ENCODE assay signal across 8 cellular contexts in genomic region chr9:78298046-78298511, GRCh38. TPM values are rescaled to one million over a fixed set of nuclear protein-coding genes. Genes with fewer than 3 reads are reported as not detected.
A peak's percentile ranks its signal among the peaks of the same experiment; 100 is the strongest.
DNase-seq lines count a peak whose midpoint lies in the region; ATAC-seq and TF ChIP-seq lines count a peak whose summit lies in the region.

No MANE protein-coding gene starts in this region.

- no peak for DNase-seq in T-helper 2 cell treated with Interferon-gamma antibody and Interleukin-4, amounts not matched to agents 5 μg/mL and 100 μg/mL, for 36 hours (ENCODE audit: low spot score)
- DNase-seq in T-helper 2 cell (no peak), RWPE1 (ENCODE audit: low spot score) (peak; percentile 51), middle frontal gyrus (ENCODE audit: extremely low spot score, low spot score) (peak; percentile 26), upper lobe of left lung (no peak), NOMO-1 (lab: John Stamatoyannopoulos, UW; ENCODE audit: unreplicated experiment in 2 of 2) (no peak)

- peaks cover 44% of the 10 kb centered on the region for H3K4me1 Mint-ChIP-seq in T-helper 2 cell treated with Interferon-gamma antibody and Interleukin-4, amounts not matched to agents 5 μg/mL and 100 μg/mL, for 36 hours (ENCODE audit: low read depth)
- peaks cover 22% of the 10 kb centered on the region for H3K4me1 Mint-ChIP-seq in dendritic cell treated with granulocyte-macrophage colony-stimulating factor and Interleukin-4, amounts not matched to agents 40 ng/mL and 50 ng/mL, for 4 days (ENCODE audit: low read depth)

- H3K9me3 Mint-ChIP-seq in T-helper 2 cell treated with Interferon-gamma antibody and Interleukin-4, amounts not matched to agents 5 μg/mL and 100 μg/mL, for 36 hours, result no peaks in the 10 kb centered on the region
- H3K9me3 Mint-ChIP-seq in dendritic cell treated with granulocyte-macrophage colony-stimulating factor and Interleukin-4, amounts not matched to agents 40 ng/mL and 50 ng/mL, for 4 days, result no peaks in the 10 kb centered on the region

- CTCF ChIA-PET in RWPE1 (lab: Yijun Ruan, JAX), result interaction anchor here (0.5 to 2.0 kb wide), 4 partner anchors 30 to 319 kb away, joined by 3 to 6 read pairs (median 4); no protein-coding TSS in a partner anchor

- peak overlapping the region; percentile 88 for H3K4me3 Mint-ChIP-seq in T-helper 2 cell treated with Interferon-gamma antibody and Interleukin-4, amounts not matched to agents 5 μg/mL and 100 μg/mL, for 36 hours
- peak overlapping the region; percentile 78 for H3K4me3 Mint-ChIP-seq in dendritic cell treated with granulocyte-macrophage colony-stimulating factor and Interleukin-4, amounts not matched to agents 40 ng/mL and 50 ng/mL, for 4 days

- intact Hi-C loops in dendritic cell treated with granulocyte-macrophage colony-stimulating factor and Interleukin-4, amounts not matched to agents 40 ng/mL and 50 ng/mL, for 4 days (cut with micrococcal nuclease), result no loop called here

- H3K4me1 ChIP-seq in upper lobe of left lung, result peaks cover 22 to 30% (median 27%) of the 10 kb centered on the region in 4 donors

- H3K27ac ChIP-seq in RWPE1 (peak overlapping the region; percentile 98), upper lobe of left lung (no peak overlapping the region)

- TF ChIP-seq POLR2A in upper lobe of left lung (IDR thresholded peaks at IDR 0.05), result no peak

- H3K27ac Mint-ChIP-seq in T-helper 2 cell treated with Interferon-gamma antibody and Interleukin-4, amounts not matched to agents 5 μg/mL and 100 μg/mL, for 36 hours, result peak overlapping the region; percentile 81
- H3K27ac Mint-ChIP-seq in dendritic cell treated with granulocyte-macrophage colony-stimulating factor and Interleukin-4, amounts not matched to agents 40 ng/mL and 50 ng/mL, for 4 days, result no peak overlapping the region

- WGBS in upper lobe of left lung, 2 donors, result 7 to 9% methylated on average over 13 of the region's 13 CpGs

- ATAC-seq in upper lobe of left lung (ENCODE audit: low FRiP score in 2 of 2), result no peak
- ATAC-seq in esophagus mucosa, result no peak

- no peaks in the 10 kb centered on the region for H3K36me3 ChIP-seq in upper lobe of left lung

- TF ChIP-seq EP300 in upper lobe of left lung (IDR thresholded peaks at IDR 0.05), result no peak

- POLR2A ChIA-PET in RWPE1 (lab: Yijun Ruan, JAX; ENCODE audit: low non-redundant PET), result interaction anchor here (0.7 kb wide), 1 partner anchor 21 kb away, joined by 3 read pairs; no protein-coding TSS in a partner anchor

- peaks cover 0 to 13% (median 1%) of the 10 kb centered on the region in 4 donors for H3K27me3 ChIP-seq in upper lobe of left lung

- H3K4me3 ChIP-seq in upper lobe of left lung, result peak overlapping the region in 3 of 4 donors; percentile 43 to 62 (median 59)

- H3K27me3 Mint-ChIP-seq in T-helper 2 cell treated with Interferon-gamma antibody and Interleukin-4, amounts not matched to agents 5 μg/mL and 100 μg/mL, for 36 hours (ENCODE audit: low read depth), result no peaks in the 10 kb centered on the region
- H3K27me3 Mint-ChIP-seq in dendritic cell treated with granulocyte-macrophage colony-stimulating factor and Interleukin-4, amounts not matched to agents 40 ng/mL and 50 ng/mL, for 4 days, result peaks cover 54% of the 10 kb centered on the region

- peaks cover 26% of the 10 kb centered on the region for H3K36me3 Mint-ChIP-seq in T-helper 2 cell treated with Interferon-gamma antibody and Interleukin-4, amounts not matched to agents 5 μg/mL and 100 μg/mL, for 36 hours (ENCODE audit: low read depth)
- H3K36me3 Mint-ChIP-seq in dendritic cell treated with granulocyte-macrophage colony-stimulating factor and Interleukin-4, amounts not matched to agents 40 ng/mL and 50 ng/mL, for 4 days (ENCODE audit: low read depth), result no peaks in the 10 kb centered on the region

- TF ChIP-seq CTCF in RWPE1 (conservative IDR thresholded peaks at IDR 0.05; ENCODE audit: low read depth), result no peak
- TF ChIP-seq CTCF in upper lobe of left lung (IDR thresholded peaks at IDR 0.05), result no peak

- no peaks in the 10 kb centered on the region for H3K9me3 ChIP-seq in upper lobe of left lung

RNA-seq across cellular contexts. Expression of gene PSAT1, which starts 1.2 kb away (rescaled TPM):
- total RNA-seq in upper lobe of left lung (10 to 100 TPM in 2 of 6 donors, 1 to 10 TPM in 3, not detected in 1; 1.8 to 14.6 (median 6.4) TPM), esophagus mucosa (66.5 TPM)

Comparison
In these comparisons a context has a peak if more than half of its experiments do, and no peak if none do; other contexts are left out.
1. DNase-seq: peak in RWPE1 (single experiment) and middle frontal gyrus (single experiment); none in T-helper 2 cell treated with Interferon-gamma antibody and Interleukin-4, amounts not matched to agents 5 μg/mL and 100 μg/mL, for 36 hours (single experiment), T-helper 2 cell (0 of 5), upper lobe of left lung (0 of 2) and NOMO-1 (0 of 2).